30 cellular contexts compared by ENCODE assay signal in genomic region chr17:76578376-76578775, GRCh38. TPM values are rescaled to one million over a fixed set of nuclear protein-coding genes. Genes with fewer than 3 reads are reported as not detected.
A peak's percentile ranks its signal among the peaks of the same experiment; 100 is the strongest.
DNase-seq lines count a peak whose midpoint lies in the region; ATAC-seq and TF ChIP-seq lines count a peak whose summit lies in the region.
"Had no signal": no experiment of that assay in that cellular context is flagged by ENCODE, and none has a peak within 500 bp of the region (broad histone marks: within the 10 kb centered on the region; RNA-seq: fewer than 3 reads in every experiment).

No MANE protein-coding gene starts in this region.

- H3K9ac ChIP-seq in mammary epithelial cell (ENCODE audit: insufficient read depth, low read length) = no peak overlapping the region

- peak; percentile 96 for ATAC-seq in left colon
- ATAC-seq: GM23338; left ventricle myocardium superior; naive thymus-derived CD4-positive, alpha-beta T cell had no signal

- peak overlapping the region; percentile 24 for H3K4me2 ChIP-seq in mammary epithelial cell (ENCODE audit: insufficient read depth, low read depth, low read length)
- H3K4me2 ChIP-seq: GM23338 had no signal

- BruUV-seq in MCF 10A (replicated peaks; lab: Mats Ljungman, UMichigan) (no TSS peak), mammary epithelial cell (replicated peaks; lab: Mats Ljungman, UMichigan) (no TSS peak)

- TF ChIP-seq CTCF in MCF 10A (IDR thresholded peaks at IDR 0.05; ENCODE audit: unreplicated experiment) = no peak
- no peak for TF ChIP-seq CTCF in mammary epithelial cell (conservative IDR thresholded peaks at IDR 0.05 in 1 of 2, IDR thresholded peaks at IDR 0.05 in 1 of 2; ENCODE audit: extremely low read depth in 1 of 2, insufficient read depth in 1 of 2, low read depth in 1 of 2, low read length in 2 of 2)
- TF ChIP-seq CTCF in ovary (IDR thresholded peaks at IDR 0.05) = no peak

- H3K79me2 ChIP-seq in mammary epithelial cell (ENCODE audit: insufficient read depth, low read length) = peaks cover 21% of the 10 kb centered on the region

- in situ Hi-C loops in T47D (cut with HindIII; ENCODE audit: low pct_unique_long_range_greater_than_20kb, low sequenced_read_pairs) (no loop called here), mammary epithelial cell (cut with MboI; ENCODE audit: low sequenced_read_pairs in 2 of 2) (no loop called here)

- H3K27ac Mint-ChIP-seq in MCF 10A (ENCODE audit: low read depth, unreplicated experiment) = no peak overlapping the region
- H3K27ac Mint-ChIP-seq: activated CD4-positive, alpha-beta memory T cell treated with anti-CD3 and anti-CD28 coated beads for 36 hours; CD4-positive, CD25-positive, alpha-beta regulatory T cell; GM23338; naive thymus-derived CD4-positive, alpha-beta T cell had no signal

- H3K4me1 ChIP-seq in mammary epithelial cell (ENCODE audit: insufficient read depth, low read length) (peaks cover 53% of the 10 kb centered on the region), ovary (ENCODE audit: insufficient read depth) (no peaks in the 10 kb centered on the region)
- H3K4me1 ChIP-seq: transverse colon had no signal

- POLR2A ChIA-PET in MCF 10A (lab: Yijun Ruan, JAX) = interaction anchor here (0.5 to 2.9 kb wide), 8 partner anchors 9 to 1538 kb away, joined by 3 to 24 read pairs (median 4); a partner anchor contains a TSS

- no peak for TF ChIP-seq POLR2A in ovary (IDR thresholded peaks at IDR 0.05)

- H2AFZ ChIP-seq in mammary epithelial cell (ENCODE audit: low read depth, low read length) = no peak overlapping the region
- H2AFZ ChIP-seq: GM23338 had no signal

- H3K27me3 ChIP-seq in mammary epithelial cell (ENCODE audit: insufficient read depth, low read length) = no peaks in the 10 kb centered on the region
- no peaks in the 10 kb centered on the region for H3K27me3 ChIP-seq in ovary
- H3K27me3 ChIP-seq: MG63, transverse colon had no signal

- H3K4me3 ChIP-seq in mammary epithelial cell (replicated peaks in 1 of 3; ENCODE audit: insufficient read depth in 1 of 3, low read depth in 2 of 3, low read length in 3 of 3) (no peak overlapping the region), ovary (no peak overlapping the region)
- H3K4me3 ChIP-seq: GM23338, MG63, transverse colon had no signal

- DNase-seq in T47D (ENCODE audit: low read depth in 1 of 2, low spot score in 1 of 2) (peak; percentile 95 to 96), MCF 10A (ENCODE audit: unreplicated experiment) (no peak), mammary epithelial cell (peak; percentile 84), left colon (no peak), ovary (no peak), NCI-H446 (lab: John Stamatoyannopoulos, UW) (no peak)
- no peak for DNase-seq in stimulated activated CD4-positive, alpha-beta T cell treated with anti-CD3 and anti-CD28 coated beads, Interleukin-15, amount 100 ng/mL, for 24 hours
- DNase-seq in activated effector memory CD4-positive, alpha-beta T cell treated with Interleukin-2 at 50 U/mL for 16 hours = no peak
- DNase-seq: activated CD4-positive, alpha-beta memory T cell treated with anti-CD3 and anti-CD28 coated beads for 36 hours; activated CD4-positive, alpha-beta T cell treated with anti-CD3 and anti-CD28 coated beads for 1 hour; activated CD8-positive, alpha-beta memory T cell treated with anti-CD3 and anti-CD28 coated beads, Interleukin-2, amount 50 U/mL, for 48 hours; activated naive CD4-positive, alpha-beta T cell treated with anti-CD3 and anti-CD28 coated beads, Interleukin-2, amount 50 U/mL, for 16 hours; amniotic stem cell; Calu3; CD4-positive, CD25-positive, alpha-beta regulatory T cell; DND-41; glutamatergic neuron; KG1; left ventricle myocardium superior; MG63; naive thymus-derived CD4-positive, alpha-beta T cell; NCI-H2029; NCI-H524 treated with DMSO at 0.1 percent for 48 hours; OCI-M1; Right ventricle myocardium superior; stimulated activated CD4-positive, alpha-beta T cell treated with anti-CD3 and anti-CD28 coated beads, Interleukin-4, amount 100 ng/mL, for 4 hours; T-helper 2 cell; transverse colon had no signal

- WGBS in mammary epithelial cell (ENCODE audit: low coverage, missing lambda C conversion rate) = 32% methylated on average over 4 of the region's 5 CpGs
- WGBS in ovary, 3 donors = 72 to 85% (median 74%) methylated on average over 5 of the region's 5 CpGs

- H3K4me1 Mint-ChIP-seq in MCF 10A (ENCODE audit: insufficient read depth, unreplicated experiment) = peaks cover 14% of the 10 kb centered on the region

- peaks cover 6% of the 10 kb centered on the region for H3K36me3 ChIP-seq in mammary epithelial cell (ENCODE audit: insufficient read depth, low read length)
- H3K36me3 ChIP-seq in ovary = no peaks in the 10 kb centered on the region
- H3K36me3 ChIP-seq: MG63, transverse colon had no signal

- dilution Hi-C loops in mammary epithelial cell (cut with HindIII; ENCODE audit: low sequenced_read_pairs) = loop anchor here (5.0 kb wide), 2 partner anchors 49 to 116 kb away; no protein-coding TSS in a partner anchor

- no peaks in the 10 kb centered on the region for H4K20me1 ChIP-seq in mammary epithelial cell (ENCODE audit: insufficient read depth, low read length)

- no peaks in the 10 kb centered on the region for H3K9me3 Mint-ChIP-seq in MCF 10A (ENCODE audit: unreplicated experiment)
- H3K9me3 Mint-ChIP-seq: activated CD4-positive, alpha-beta memory T cell treated with anti-CD3 and anti-CD28 coated beads for 36 hours; GM23338; naive thymus-derived CD4-positive, alpha-beta T cell had no signal

- no peaks in the 10 kb centered on the region for H3K27me3 Mint-ChIP-seq in MCF 10A (ENCODE audit: insufficient read depth, unreplicated experiment)

- CTCF ChIA-PET in MCF 10A (lab: Yijun Ruan, JAX) (interaction anchor here (0.7 to 1.2 kb wide), 4 partner anchors 8 to 463 kb away, joined by 3 to 5 read pairs (median 4); no protein-coding TSS in a partner anchor), mammary epithelial cell (lab: Charles Lee; ENCODE audit: low non-redundant PET) (interaction anchor here (0.5 to 0.6 kb wide), 2 partner anchors 55 to 208 kb away, joined by 3 to 4 read pairs; no protein-coding TSS in a partner anchor)

- no peak for TF ChIP-seq EP300 in ovary (IDR thresholded peaks at IDR 0.05)

- H3K36me3 Mint-ChIP-seq in MCF 10A (ENCODE audit: insufficient read depth, unreplicated experiment) = no peaks in the 10 kb centered on the region
- H3K36me3 Mint-ChIP-seq: activated CD4-positive, alpha-beta memory T cell treated with anti-CD3 and anti-CD28 coated beads for 36 hours; naive thymus-derived CD4-positive, alpha-beta T cell had no signal

- intact Hi-C loops in MCF 10A (cut with micrococcal nuclease) (no loop called here), mammary epithelial cell (cut with micrococcal nuclease) (no loop called here), left colon (cut with DNase I, micrococcal nuclease) (no loop called here), ovary (cut with DNase I) (no loop called here)

- H3K27ac ChIP-seq in mammary epithelial cell (ENCODE audit: insufficient read depth, low read depth, low read length) (peak overlapping the region; percentile 52), ovary (no peak overlapping the region)

- H3K9me3 ChIP-seq in mammary epithelial cell (replicated peaks; ENCODE audit: insufficient read depth, low read length) (no peaks in the 10 kb centered on the region), ovary (no peaks in the 10 kb centered on the region)
- H3K9me3 ChIP-seq: MG63, transverse colon had no signal

- H3K4me3 Mint-ChIP-seq in MCF 10A (ENCODE audit: unreplicated experiment) = no peak overlapping the region
- H3K4me3 Mint-ChIP-seq: activated CD4-positive, alpha-beta memory T cell treated with anti-CD3 and anti-CD28 coated beads for 36 hours; CD4-positive, CD25-positive, alpha-beta regulatory T cell; GM23338; naive thymus-derived CD4-positive, alpha-beta T cell had no signal

RNA-seq across cellular contexts. Expression of gene ST6GALNAC2, which starts 7.3 kb away (rescaled TPM):
- total RNA-seq in MCF 10A (2022) (5.0 and 7.7 TPM in 2 replicates), mammary epithelial cell (100 to 1,000 TPM in 1 of 2 donors, 10 to 100 TPM in 1; 65.1 to 221 TPM), left colon (1 to 10 TPM; 3.9 to 4.5 TPM), ovary (10 to 100 TPM in 1 of 7 donors, 1 to 10 TPM in 6; 1.9 to 61.6 (median 4.9) TPM)
- polyA plus RNA-seq in mammary epithelial cell (48.7 TPM), ovary (1 to 10 TPM; 1.4 to 5.0 TPM)
- polyA minus RNA-seq in mammary epithelial cell = 31.0 TPM
- polyA plus RNA-seq: GM23338; naive thymus-derived CD4-positive, alpha-beta T cell had no signal

RNA-seq across cellular contexts. Expression of gene PRCD, which starts 38.5 kb away (rescaled TPM):
- total RNA-seq in MCF 10A (2022) (not detected in 2 replicates), mammary epithelial cell (1 to 10 TPM in 1 of 2 donors, under 1 TPM in 1; 0.66 to 1.2 TPM), left colon (1 to 10 TPM in 1 of 2 donors, under 1 TPM in 1; 0.92 to 2.3 TPM), ovary (10 to 100 TPM in 1 of 7 donors, 1 to 10 TPM in 6; 2.3 to 12.2 (median 2.8) TPM)
- polyA plus RNA-seq in mammary epithelial cell (0.71 TPM), ovary (1 to 10 TPM; 1.5 to 7.0 TPM)
- not detected for polyA minus RNA-seq in mammary epithelial cell
- total RNA-seq: A172; activated CD4-positive, alpha-beta memory T cell treated with anti-CD3 and anti-CD28 coated beads for 36 hours; Calu3; CD4-positive, CD25-positive, alpha-beta regulatory T cell; naive thymus-derived CD4-positive, alpha-beta T cell had no signal

RNA-seq across cellular contexts. Expression of gene CYGB, which starts 40.9 kb away (rescaled TPM):
- total RNA-seq in MCF 10A (2022) (not detected in 2 replicates), mammary epithelial cell (10 to 100 TPM in 1 of 2 donors, 1 to 10 TPM in 1; 3.3 to 17.0 TPM), left colon (10 to 100 TPM in 1 of 2 donors, 1 to 10 TPM in 1; 9.0 to 12.2 TPM), ovary (10 to 100 TPM in 2 of 7 donors, 1 to 10 TPM in 5; 3.9 to 35.7 (median 8.0) TPM)
- polyA plus RNA-seq in mammary epithelial cell (18.8 TPM), ovary (10 to 100 TPM; 14.6 to 18.2 TPM)
- polyA minus RNA-seq in mammary epithelial cell = 18.6 TPM
- total RNA-seq: activated CD4-positive, alpha-beta memory T cell treated with anti-CD3 and anti-CD28 coated beads for 36 hours; Calu3; CD4-positive, CD25-positive, alpha-beta regulatory T cell; naive thymus-derived CD4-positive, alpha-beta T cell had no signal
- polyA plus RNA-seq: CD4-positive, CD25-positive, alpha-beta regulatory T cell had no signal

Comparison
In these comparisons a context has a peak if more than half of its experiments do, and no peak if none do; other contexts are left out.
1. DNase-seq: peak in T47D (2 of 2) and mammary epithelial cell (single experiment); none in MCF 10A (single experiment), left colon (0 of 2), ovary (0 of 5), stimulated activated CD4-positive, alpha-beta T cell treated with anti-CD3 and anti-CD28 coated beads, Interleukin-15, amount 100 ng/mL, for 24 hours (single experiment), activated effector memory CD4-positive, alpha-beta T cell treated with Interleukin-2 at 50 U/mL for 16 hours (single experiment) and NCI-H446 (0 of 2).